1 cellular context compared by ENCODE assay signal in the genomic region with DNA sequence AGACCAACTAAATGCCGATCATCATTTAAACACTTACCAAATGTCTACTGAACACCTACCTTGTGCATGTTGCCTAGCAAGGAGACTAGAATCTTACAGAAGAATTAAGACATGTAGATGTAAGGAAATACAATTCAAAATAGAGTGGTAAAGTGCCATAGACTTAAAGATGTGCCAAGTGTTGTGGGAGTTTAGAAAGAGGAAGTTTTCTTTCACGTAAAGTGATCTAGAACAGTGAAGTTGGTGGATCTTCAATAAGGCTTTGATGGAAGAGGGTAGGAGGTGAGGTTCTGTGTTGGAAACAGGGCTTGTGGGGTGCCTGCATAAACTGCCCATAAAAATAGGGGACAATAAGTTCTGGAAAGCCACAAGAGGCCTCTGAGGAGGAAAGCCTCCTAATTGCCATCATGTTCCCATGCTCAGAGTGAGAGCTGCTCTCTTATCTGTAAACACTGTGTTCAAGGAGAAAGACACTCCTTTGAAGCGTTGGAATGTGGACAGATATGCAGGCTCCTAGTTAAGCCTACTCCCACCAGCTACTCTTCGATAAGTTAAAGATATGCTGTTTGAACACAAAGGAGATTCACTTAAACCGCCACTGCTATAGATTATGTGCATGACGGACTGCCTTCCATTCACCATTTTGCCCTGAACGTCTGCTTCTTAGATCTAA.
TF ChIP-seq lines count a peak whose summit lies in the region.

No MANE protein-coding gene starts in this region.

TF ChIP-seq in WTC11, 78 proteins besides CTCF, POLR2A, EP300 and RAD21 (continued from another document):
- no peak for TF ChIP-seq RELA (CRISPR knock-in tag; IDR thresholded peaks at IDR 0.05; ENCODE audit: borderline replicate concordance)
- TF ChIP-seq FOXK1 (CRISPR knock-in tag; IDR thresholded peaks at IDR 0.05): no peak
- TF ChIP-seq ZNF532 (CRISPR knock-in tag; IDR thresholded peaks at IDR 0.05; ENCODE audit: borderline replicate concordance): no peak
- TF ChIP-seq ZNF396 (CRISPR knock-in tag; IDR thresholded peaks at IDR 0.05; ENCODE audit: borderline replicate concordance): no peak
- TF ChIP-seq ZNF138 (CRISPR knock-in tag; conservative IDR thresholded peaks at IDR 0.05): no peak
- no peak for TF ChIP-seq ZNF416 (CRISPR knock-in tag; IDR thresholded peaks at IDR 0.05)
- TF ChIP-seq, protein P1, sequence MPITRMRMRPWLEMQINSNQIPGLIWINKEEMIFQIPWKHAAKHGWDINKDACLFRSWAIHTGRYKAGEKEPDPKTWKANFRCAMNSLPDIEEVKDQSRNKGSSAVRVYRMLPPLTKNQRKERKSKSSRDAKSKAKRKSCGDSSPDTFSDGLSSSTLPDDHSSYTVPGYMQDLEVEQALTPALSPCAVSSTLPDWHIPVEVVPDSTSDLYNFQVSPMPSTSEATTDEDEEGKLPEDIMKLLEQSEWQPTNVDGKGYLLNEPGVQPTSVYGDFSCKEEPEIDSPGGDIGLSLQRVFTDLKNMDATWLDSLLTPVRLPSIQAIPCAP (CRISPR knock-in tag; IDR thresholded peaks at IDR 0.05): no peak
- no peak for TF ChIP-seq ELF4 (CRISPR knock-in tag; IDR thresholded peaks at IDR 0.05; ENCODE audit: low read depth)
- TF ChIP-seq USF1 (CRISPR knock-in tag; IDR thresholded peaks at IDR 0.05): no peak
- TF ChIP-seq ZBTB21 (CRISPR knock-in tag; IDR thresholded peaks at IDR 0.05; ENCODE audit: borderline replicate concordance): no peak
- no peak for TF ChIP-seq ZNF317 (CRISPR knock-in tag; IDR thresholded peaks at IDR 0.05; ENCODE audit: borderline replicate concordance, low read depth)
- TF ChIP-seq, protein P2, sequence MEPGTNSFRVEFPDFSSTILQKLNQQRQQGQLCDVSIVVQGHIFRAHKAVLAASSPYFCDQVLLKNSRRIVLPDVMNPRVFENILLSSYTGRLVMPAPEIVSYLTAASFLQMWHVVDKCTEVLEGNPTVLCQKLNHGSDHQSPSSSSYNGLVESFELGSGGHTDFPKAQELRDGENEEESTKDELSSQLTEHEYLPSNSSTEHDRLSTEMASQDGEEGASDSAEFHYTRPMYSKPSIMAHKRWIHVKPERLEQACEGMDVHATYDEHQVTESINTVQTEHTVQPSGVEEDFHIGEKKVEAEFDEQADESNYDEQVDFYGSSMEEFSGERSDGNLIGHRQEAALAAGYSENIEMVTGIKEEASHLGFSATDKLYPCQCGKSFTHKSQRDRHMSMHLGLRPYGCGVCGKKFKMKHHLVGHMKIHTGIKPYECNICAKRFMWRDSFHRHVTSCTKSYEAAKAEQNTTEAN (CRISPR knock-in tag; IDR thresholded peaks at IDR 0.05): no peak
- no peak for TF ChIP-seq MXD4 (CRISPR knock-in tag; IDR thresholded peaks at IDR 0.05; ENCODE audit: borderline replicate concordance)
- TF ChIP-seq TEAD1 (CRISPR knock-in tag; IDR thresholded peaks at IDR 0.05): no peak
- no peak for TF ChIP-seq GTF2I (CRISPR knock-in tag; conservative IDR thresholded peaks at IDR 0.05)
- no peak for TF ChIP-seq E2F4 (CRISPR knock-in tag; IDR thresholded peaks at IDR 0.05; ENCODE audit: borderline replicate concordance, low read depth)
- TF ChIP-seq JAZF1 (CRISPR knock-in tag; IDR thresholded peaks at IDR 0.05): no peak
